18 cellular contexts compared by ENCODE assay signal in genomic region chr21:32022141-32022540, GRCh38.
DNase-seq lines count a peak whose midpoint lies in the region; ATAC-seq and TF ChIP-seq lines count a peak whose summit lies in the region.
"Had no signal": no experiment of that assay in that cellular context is flagged by ENCODE, and none has a peak within 500 bp of the region (broad histone marks: within the 10 kb centered on the region; RNA-seq: fewer than 3 reads in every experiment).

No MANE protein-coding gene starts in this region.

- H3K27me3 ChIP-seq in right cardiac atrium (ENCODE audit: control insufficient read depth, insufficient read depth) (no peaks in the 10 kb centered on the region), heart right ventricle (no peaks in the 10 kb centered on the region), right lobe of liver (no peaks in the 10 kb centered on the region)

- H3K9me3 ChIP-seq in right cardiac atrium (ENCODE audit: control insufficient read depth, low read length) (no peaks in the 10 kb centered on the region), heart right ventricle (no peaks in the 10 kb centered on the region), right lobe of liver (no peaks in the 10 kb centered on the region)

- no peak overlapping the region for H3K27ac Mint-ChIP-seq in endothelial cell (ENCODE audit: unreplicated experiment)
- H3K27ac Mint-ChIP-seq in WTC11 = no peak overlapping the region; the same call in 1 of the 2 replicates
- H3K27ac Mint-ChIP-seq: B cell, memory B cell had no signal

- H3K27ac ChIP-seq in right cardiac atrium (ENCODE audit: low read length) = peak overlapping the region; percentile 0
- H3K27ac ChIP-seq in heart right ventricle = peak overlapping the region in 4 of 10 donors; percentile 6 to 33 (median 26)
- H3K27ac ChIP-seq in right lobe of liver = no peak overlapping the region
- H3K27ac ChIP-seq: epithelial cell of prostate had no signal

- H3K4me1 Mint-ChIP-seq in endothelial cell (ENCODE audit: unreplicated experiment) = peaks cover 6% of the 10 kb centered on the region
- no peaks in the 10 kb centered on the region for H3K4me1 Mint-ChIP-seq in WTC11
- H3K4me1 Mint-ChIP-seq: B cell, memory B cell had no signal

- no peaks in the 10 kb centered on the region for H3K36me3 Mint-ChIP-seq in endothelial cell (ENCODE audit: low read depth, unreplicated experiment)
- no peaks in the 10 kb centered on the region for H3K36me3 Mint-ChIP-seq in WTC11
- H3K36me3 Mint-ChIP-seq: memory B cell had no signal

- 64% methylated on average over 6 of the region's 6 CpGs for WGBS in right cardiac atrium
- WGBS in heart right ventricle, 2 donors = 68 to 73% methylated on average over 6 of the region's 6 CpGs
- 32% methylated on average over 5 of the region's 6 CpGs for WGBS in right lobe of liver (ENCODE audit: insufficient coverage, low coverage, low lambda C conversion rate, missing lambda C conversion rate)

- H3K36me3 ChIP-seq in heart right ventricle = no peaks in the 10 kb centered on the region
- no peaks in the 10 kb centered on the region for H3K36me3 ChIP-seq in right lobe of liver

- TF ChIP-seq CTCF in heart right ventricle (IDR thresholded peaks at IDR 0.05) = no peak
- no peak for TF ChIP-seq CTCF in endothelial cell (IDR thresholded peaks at IDR 0.05; ENCODE audit: unreplicated experiment)
- no peak for TF ChIP-seq CTCF in right lobe of liver (IDR thresholded peaks at IDR 0.05)
- no peak for TF ChIP-seq CTCF in WTC11 (IDR thresholded peaks at IDR 0.05)

- TF ChIP-seq POLR2A in right lobe of liver (IDR thresholded peaks at IDR 0.05) = no peak

- H3K9me3 Mint-ChIP-seq in endothelial cell (ENCODE audit: unreplicated experiment) = no peaks in the 10 kb centered on the region
- H3K9me3 Mint-ChIP-seq in WTC11 = peaks cover 9% of the 10 kb centered on the region
- H3K9me3 Mint-ChIP-seq: memory B cell had no signal

- CTCF ChIA-PET in WTC11 (lab: Charles Lee) = no interaction called here

- intact Hi-C loops in right cardiac atrium (cut with DNase I) (no loop called here), heart right ventricle (cut with DNase I) (loop anchor here in 3 of 10 donors (10.0 kb wide), 2 partner anchors 137 to 233 kb away; no protein-coding TSS in a partner anchor), right lobe of liver (cut with DNase I) (no loop called here)

- H3K27me3 Mint-ChIP-seq in endothelial cell (ENCODE audit: unreplicated experiment) = peaks cover 6% of the 10 kb centered on the region
- H3K27me3 Mint-ChIP-seq in WTC11 (ENCODE audit: low read depth) = no peaks in the 10 kb centered on the region
- H3K27me3 Mint-ChIP-seq: B cell had no signal

- ATAC-seq in right cardiac atrium (no peak), heart right ventricle (no peak), GM19324 (IDR thresholded peaks at IDR 0.05; ENCODE audit: low FRiP score, unreplicated experiment) (no peak), right lobe of liver (no peak), WTC11 (no peak)
- ATAC-seq: HCT116, SK-N-SH treated with all-trans-retinoic acid at 6 μM for 48 hours had no signal

- peak overlapping the region; percentile 34 for H3K4me3 Mint-ChIP-seq in endothelial cell (ENCODE audit: unreplicated experiment)
- no peak overlapping the region for H3K4me3 Mint-ChIP-seq in WTC11
- H3K4me3 Mint-ChIP-seq: B cell, memory B cell had no signal

- H3K4me1 ChIP-seq in right cardiac atrium (ENCODE audit: control insufficient read depth, insufficient read depth, low read length) = peaks cover 8% of the 10 kb centered on the region
- peaks cover 0 to 15% (median 7%) of the 10 kb centered on the region in 9 donors for H3K4me1 ChIP-seq in heart right ventricle
- no peaks in the 10 kb centered on the region for H3K4me1 ChIP-seq in right lobe of liver

- H3K4me3 ChIP-seq in right cardiac atrium (ENCODE audit: low read length) (no peak overlapping the region), heart right ventricle (no peak overlapping the region), right lobe of liver (no peak overlapping the region)
- H3K4me3 ChIP-seq: skin epidermis had no signal

- POLR2A ChIA-PET in WTC11 (lab: Charles Lee) = no interaction called here

- DNase-seq in right cardiac atrium = no peak
- no peak for DNase-seq in heart right ventricle
- DNase-seq in SKM-1 (lab: John Stamatoyannopoulos, UW; ENCODE audit: unreplicated experiment) = peak; percentile 84
- no peak for DNase-seq in endothelial cell (ENCODE audit: low spot score)
- DNase-seq in right lobe of liver = no peak
- DNase-seq in WTC11 (ENCODE audit: low spot score) = no peak
- no peak for DNase-seq in NCI-H1436 treated with DMSO at 0.1 percent for 48 hours (lab: John Stamatoyannopoulos, UW)
- DNase-seq: activated CD4-positive, alpha-beta T cell treated with anti-CD3 and anti-CD28 coated beads for 1 hour; activated gamma-delta T cell; NCI-H1417 treated with DMSO at 0.1 percent for 48 hours; T-helper 9 cell had no signal

TF ChIP-seq in WTC11, 78 proteins besides CTCF, POLR2A, EP300 and RAD21:
- TF ChIP-seq, protein P1, sequence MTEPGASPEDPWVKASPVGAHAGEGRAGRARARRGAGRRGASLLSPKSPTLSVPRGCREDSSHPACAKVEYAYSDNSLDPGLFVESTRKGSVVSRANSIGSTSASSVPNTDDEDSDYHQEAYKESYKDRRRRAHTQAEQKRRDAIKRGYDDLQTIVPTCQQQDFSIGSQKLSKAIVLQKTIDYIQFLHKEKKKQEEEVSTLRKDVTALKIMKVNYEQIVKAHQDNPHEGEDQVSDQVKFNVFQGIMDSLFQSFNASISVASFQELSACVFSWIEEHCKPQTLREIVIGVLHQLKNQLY (CRISPR knock-in tag; IDR thresholded peaks at IDR 0.05) = no peak
- TF ChIP-seq FOXJ3 (CRISPR knock-in tag; IDR thresholded peaks at IDR 0.05; ENCODE audit: borderline replicate concordance) (no peak), ZNF263 (CRISPR knock-in tag; IDR thresholded peaks at IDR 0.05; ENCODE audit: low read depth) (no peak), GRHL2 (CRISPR knock-in tag; IDR thresholded peaks at IDR 0.05; ENCODE audit: insufficient replicate concordance, severe bottlenecking) (no peak), IRF2 (CRISPR knock-in tag; IDR thresholded peaks at IDR 0.05; ENCODE audit: borderline replicate concordance, low read depth) (no peak), USF2 (CRISPR knock-in tag; IDR thresholded peaks at IDR 0.05) (no peak), CBFB (CRISPR knock-in tag; IDR thresholded peaks at IDR 0.05; ENCODE audit: low read depth) (no peak), FOXP4 (CRISPR knock-in tag; IDR thresholded peaks at IDR 0.05) (no peak), ZBTB43 (CRISPR knock-in tag; IDR thresholded peaks at IDR 0.05) (no peak), ETV6 (CRISPR knock-in tag; IDR thresholded peaks at IDR 0.05) (no peak)
- TF ChIP-seq, protein P2, sequence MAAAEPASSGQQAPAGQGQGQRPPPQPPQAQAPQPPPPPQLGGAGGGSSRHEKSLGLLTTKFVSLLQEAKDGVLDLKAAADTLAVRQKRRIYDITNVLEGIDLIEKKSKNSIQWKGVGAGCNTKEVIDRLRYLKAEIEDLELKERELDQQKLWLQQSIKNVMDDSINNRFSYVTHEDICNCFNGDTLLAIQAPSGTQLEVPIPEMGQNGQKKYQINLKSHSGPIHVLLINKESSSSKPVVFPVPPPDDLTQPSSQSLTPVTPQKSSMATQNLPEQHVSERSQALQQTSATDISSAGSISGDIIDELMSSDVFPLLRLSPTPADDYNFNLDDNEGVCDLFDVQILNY (CRISPR knock-in tag; IDR thresholded peaks at IDR 0.05) = no peak
